8 cellular contexts compared by ENCODE assay signal in genomic region chr2:24084386-24085375, GRCh38. TPM values are rescaled to one million over a fixed set of nuclear protein-coding genes. Genes with fewer than 3 reads are reported as not detected.
DNase-seq lines count a peak whose midpoint lies in the region; ATAC-seq and TF ChIP-seq lines count a peak whose summit lies in the region.

TP53I3 (minus strand) TSS chr2:24084834; CDS start chr2:24084326, 508 bp downstream.

- H2AFZ ChIP-seq in DND-41 (ENCODE audit: low read depth, low read length), result peak within 1 kb of the TSS; percentile 91

- peaks cover 5% of the 10 kb centered on the region for H3K36me3 Mint-ChIP-seq in activated T-helper 2 cell treated with anti-CD3 and anti-CD28 coated beads, Interferon-gamma antibody, Interleukin-2, Interleukin-4, amounts not matched to agents 10 μg/mL and 5 μg/mL and 100 μg/mL, durations not matched to agents 14 hours and 24 hours and 36 hours (ENCODE audit: low read depth)
- no peaks in the 10 kb centered on the region for H3K36me3 Mint-ChIP-seq in natural killer cell treated with Interleukin-12 subunit alpha and Interleukin-12 subunit beta and Interleukin-15 and Interleukin-18, amount 100 ng/mL, for 72 hours

- peak within 1 kb of the TSS; percentile 68 for H3K9ac ChIP-seq in DND-41 (ENCODE audit: low read depth, low read length)

- H3K27me3 Mint-ChIP-seq in activated T-helper 2 cell treated with anti-CD3 and anti-CD28 coated beads, Interferon-gamma antibody, Interleukin-2, Interleukin-4, amounts not matched to agents 10 μg/mL and 5 μg/mL and 100 μg/mL, durations not matched to agents 14 hours and 24 hours and 36 hours (ENCODE audit: low read depth), result no peaks in the 10 kb centered on the region
- H3K27me3 Mint-ChIP-seq in natural killer cell treated with Interleukin-12 subunit alpha and Interleukin-12 subunit beta and Interleukin-15 and Interleukin-18, amount 100 ng/mL, for 72 hours, result no peaks in the 10 kb centered on the region

- in situ Hi-C loops in Panc1 (cut with HindIII; ENCODE audit: low pct_unique_long_range_greater_than_20kb, low sequenced_read_pairs), result no loop called here

- H3K79me2 ChIP-seq in DND-41 (ENCODE audit: insufficient read depth, low read length), result no peaks in the 10 kb centered on the region

- H3K4me3 ChIP-seq in DND-41 (ENCODE audit: low read depth in 1 of 2, low read length in 2 of 2) (peak within 1 kb of the TSS; percentile 28 to 84; a peak in 3 of 4 replicates), Panc1 (ENCODE audit: low read depth in 2 of 2, low read length in 2 of 2) (peak within 1 kb of the TSS; percentile 65 to 89)

- POLR2A ChIA-PET in Panc1 (lab: Charles Lee), result interaction anchor here (0.5 kb wide), 1 partner anchor 864 kb away, joined by 3 read pairs; no protein-coding TSS in a partner anchor

- ATAC-seq in DND-41 (ENCODE audit: insufficient read depth, low read depth) (peak; percentile 97), GM21619 (IDR thresholded peaks at IDR 0.05; ENCODE audit: unreplicated experiment) (peak; percentile 77), Panc1 (peak; percentile 96)
- peak; percentile 96 to 97 for ATAC-seq in natural killer cell treated with Interleukin-12 subunit alpha and Interleukin-12 subunit beta and Interleukin-15 and Interleukin-18, amount 100 ng/mL, for 72 hours

- H3K4me2 ChIP-seq in DND-41 (ENCODE audit: insufficient read depth, low read length), result peak within 1 kb of the TSS; percentile 99

- H3K9me3 ChIP-seq in DND-41 (ENCODE audit: insufficient read depth, low read length, severe bottlenecking) (no peaks in the 10 kb centered on the region), Panc1 (ENCODE audit: control insufficient read depth, insufficient read depth, low read depth, low read length) (no peaks in the 10 kb centered on the region)

- no peak for TF ChIP-seq EP300 in Ishikawa (IDR thresholded peaks at IDR 0.05; ENCODE audit: borderline replicate concordance)

- no peaks in the 10 kb centered on the region for H3K27me3 ChIP-seq in DND-41 (ENCODE audit: insufficient read depth, low read length, poor library complexity)
- no peaks in the 10 kb centered on the region for H3K27me3 ChIP-seq in Panc1 (ENCODE audit: control insufficient read depth, insufficient read depth, low read length)

- BruUV-seq in Panc1 (replicated peaks; lab: Mats Ljungman, UMichigan), result no TSS peak

- intact Hi-C loops in Panc1 (cut with micrococcal nuclease; ENCODE audit: unreplicated experiment), result loop anchor here (5.0 to 10.0 kb wide), 2 partner anchors 80 to 97 kb away; no protein-coding TSS in a partner anchor
- intact Hi-C loops in activated T-helper 2 cell treated with anti-CD3 and anti-CD28 coated beads, Interferon-gamma antibody, Interleukin-2, Interleukin-4, amounts not matched to agents 10 μg/mL and 5 μg/mL and 100 μg/mL, durations not matched to agents 14 hours and 24 hours and 36 hours (cut with micrococcal nuclease), result loop anchor here (1.0 to 5.0 kb wide), 4 partner anchors 8 to 298 kb away; partner anchors contain the start of genes ATAD2B and SF3B6

- TF ChIP-seq CTCF in DND-41 (IDR thresholded peaks at IDR 0.05; ENCODE audit: borderline replicate concordance, extremely low read depth, low read length, poor library complexity, severe bottlenecking) (peak; percentile 92), Panc1 (IDR thresholded peaks at IDR 0.05) (peak; percentile 100)

- H3K27ac ChIP-seq in DND-41 (ENCODE audit: low read length) (peak within 1 kb of the TSS; percentile 48; the same call in 1 of the 2 replicates), Panc1 (ENCODE audit: low read length) (peak within 1 kb of the TSS; percentile 99)

- no peaks in the 10 kb centered on the region for H3K36me3 ChIP-seq in DND-41 (ENCODE audit: insufficient read depth, low read length)
- H3K36me3 ChIP-seq in Panc1 (ENCODE audit: control insufficient read depth, insufficient read depth, low read length), result no peaks in the 10 kb centered on the region; the same call in 1 of the 2 replicates

- peaks cover 18% of the 10 kb centered on the region for H3K4me1 Mint-ChIP-seq in activated T-helper 2 cell treated with anti-CD3 and anti-CD28 coated beads, Interferon-gamma antibody, Interleukin-2, Interleukin-4, amounts not matched to agents 10 μg/mL and 5 μg/mL and 100 μg/mL, durations not matched to agents 14 hours and 24 hours and 36 hours (ENCODE audit: low read depth)
- H3K4me1 Mint-ChIP-seq in natural killer cell treated with Interleukin-12 subunit alpha and Interleukin-12 subunit beta and Interleukin-15 and Interleukin-18, amount 100 ng/mL, for 72 hours (ENCODE audit: low read depth in 2 of 2), result peaks cover 9 to 24% of the 10 kb centered on the region in 2 donors

- peak; percentile 77 for DNase-seq in DND-41
- DNase-seq in Panc1 (ENCODE audit: low read depth, low spot score), result peak; percentile 76
- peak; percentile 79 for DNase-seq in activated T-helper 2 cell treated with anti-CD3 and anti-CD28 coated beads, Interferon-gamma antibody, Interleukin-2, Interleukin-4, amounts not matched to agents 10 μg/mL and 5 μg/mL and 100 μg/mL, durations not matched to agents 14 hours and 24 hours and 36 hours (ENCODE audit: low spot score)
- peak; percentile 81 for DNase-seq in fibroblast of peridontal ligament (ENCODE audit: extremely low read depth)
- DNase-seq in natural killer cell treated with Interleukin-12 subunit alpha and Interleukin-12 subunit beta and Interleukin-15 and Interleukin-18, amount 100 ng/mL, for 72 hours (ENCODE audit: low spot score), result peak; percentile 88
- DNase-seq in stimulated activated naive CD4-positive, alpha-beta T cell treated with Interleukin-2 at 50 U/mL for 16 hours (lab: John Stamatoyannopoulos, UW), result peak; percentile 69

- TF ChIP-seq RAD21 in Ishikawa (IDR thresholded peaks at IDR 0.05; ENCODE audit: low read depth), result peak; percentile 77

- peaks cover 18% of the 10 kb centered on the region for H3K4me1 ChIP-seq in DND-41 (ENCODE audit: insufficient read depth, low read length)
- H3K4me1 ChIP-seq in Panc1 (ENCODE audit: control insufficient read depth, insufficient read depth, low read length), result peaks cover 13% of the 10 kb centered on the region

- H3K9me3 Mint-ChIP-seq in activated T-helper 2 cell treated with anti-CD3 and anti-CD28 coated beads, Interferon-gamma antibody, Interleukin-2, Interleukin-4, amounts not matched to agents 10 μg/mL and 5 μg/mL and 100 μg/mL, durations not matched to agents 14 hours and 24 hours and 36 hours, result no peaks in the 10 kb centered on the region
- no peaks in the 10 kb centered on the region for H3K9me3 Mint-ChIP-seq in natural killer cell treated with Interleukin-12 subunit alpha and Interleukin-12 subunit beta and Interleukin-15 and Interleukin-18, amount 100 ng/mL, for 72 hours

- no peaks in the 10 kb centered on the region for H4K20me1 ChIP-seq in DND-41 (ENCODE audit: insufficient read depth, low read length)

- H3K4me3 Mint-ChIP-seq in activated T-helper 2 cell treated with anti-CD3 and anti-CD28 coated beads, Interferon-gamma antibody, Interleukin-2, Interleukin-4, amounts not matched to agents 10 μg/mL and 5 μg/mL and 100 μg/mL, durations not matched to agents 14 hours and 24 hours and 36 hours (ENCODE audit: low read depth), result peak within 1 kb of the TSS; percentile 84
- H3K4me3 Mint-ChIP-seq in natural killer cell treated with Interleukin-12 subunit alpha and Interleukin-12 subunit beta and Interleukin-15 and Interleukin-18, amount 100 ng/mL, for 72 hours, result peak within 1 kb of the TSS; percentile 87

- CTCF ChIA-PET in Panc1 (lab: Charles Lee), result interaction anchor here (0.6 to 2.2 kb wide), 6 partner anchors 34 to 158 kb away, joined by 3 to 12 read pairs (median 4); partner anchors contain the start of genes ATAD2B and WDCP

- H3K27ac Mint-ChIP-seq in activated T-helper 2 cell treated with anti-CD3 and anti-CD28 coated beads, Interferon-gamma antibody, Interleukin-2, Interleukin-4, amounts not matched to agents 10 μg/mL and 5 μg/mL and 100 μg/mL, durations not matched to agents 14 hours and 24 hours and 36 hours, result peak within 1 kb of the TSS; percentile 70
- peak within 1 kb of the TSS; percentile 53 to 69 for H3K27ac Mint-ChIP-seq in natural killer cell treated with Interleukin-12 subunit alpha and Interleukin-12 subunit beta and Interleukin-15 and Interleukin-18, amount 100 ng/mL, for 72 hours

TF ChIP-seq in Ishikawa, 13 proteins besides CTCF, POLR2A, EP300 and RAD21 (continues in another document):
- TF ChIP-seq TCF12 (IDR thresholded peaks at IDR 0.05; ENCODE audit: low read depth), result peak; percentile 42
- TF ChIP-seq TEAD4 (IDR thresholded peaks at IDR 0.05), result peak; percentile 44
- peak; percentile 46 for TF ChIP-seq YY1 (IDR thresholded peaks at IDR 0.05; ENCODE audit: low read depth)
- peak; percentile 72 for TF ChIP-seq TAF1 (IDR thresholded peaks at IDR 0.05; ENCODE audit: low read depth)
- peak; percentile 90 for TF ChIP-seq ZBTB7A (IDR thresholded peaks at IDR 0.05; ENCODE audit: low read depth)
- peak; percentile 7; the same call in 1 of the 2 replicates for TF ChIP-seq FOXM1 (IDR thresholded peaks at IDR 0.05; ENCODE audit: borderline replicate concordance, low read depth)
- TF ChIP-seq CEBPB (IDR thresholded peaks at IDR 0.05), result no peak
- TF ChIP-seq USF1 (IDR thresholded peaks at IDR 0.05), result 0 out of 2 replicates have a peak, but pooled peaks have one; percentile 8
- TF ChIP-seq EGR1 (IDR thresholded peaks at IDR 0.05), result peak; percentile 6; the same call in 1 of the 2 replicates
- no peak for TF ChIP-seq CREB1 (IDR thresholded peaks at IDR 0.05; ENCODE audit: low read depth)

RNA-seq across cellular contexts. Expression of gene TP53I3, which starts in this region (rescaled TPM):
- 51.3 TPM for total RNA-seq in Panc1 (2021; ENCODE audit: unreplicated experiment)
- 66.9 TPM for polyA plus RNA-seq in Panc1 (2012; ENCODE audit: insufficient read length)
- total RNA-seq in activated T-helper 2 cell treated with anti-CD3 and anti-CD28 coated beads, Interferon-gamma antibody, Interleukin-2, Interleukin-4, amounts not matched to agents 10 μg/mL and 5 μg/mL and 100 μg/mL, durations not matched to agents 14 hours and 24 hours and 36 hours, result 2.7 and 3.1 TPM in 2 replicates
- 1 to 10 TPM; 4.1 to 5.8 TPM for total RNA-seq in natural killer cell treated with Interleukin-12 subunit alpha and Interleukin-12 subunit beta and Interleukin-15 and Interleukin-18, amount 100 ng/mL, for 72 hours

Comparison
In these comparisons a context has a peak if more than half of its experiments do, and no peak if none do; other contexts are left out.
1. Peak in every context shown above with its lines: DNase-seq, ATAC-seq, H3K4me3 ChIP-seq and H3K27ac ChIP-seq.